22 cellular contexts compared by ENCODE assay signal in genomic region chr2:232014681-232015080, GRCh38.
"Had no signal": no experiment of that assay in that cellular context is flagged by ENCODE, and none has a peak within 500 bp of the region (broad histone marks: within the 10 kb centered on the region; RNA-seq: fewer than 3 reads in every experiment).

No MANE protein-coding gene starts in this region.

- FAIRE-seq: colon had no signal

- H3K4me3 ChIP-seq: heart left ventricle, mucosa of descending colon, right atrium auricular region, sigmoid colon, skin epidermis, thoracic aorta, transverse colon had no signal

- H3K36me3 ChIP-seq: right atrium auricular region had no signal

- H3K9me3 Mint-ChIP-seq: dendritic cell treated with granulocyte-macrophage colony-stimulating factor and Interleukin-4, amounts not matched to agents 40 ng/mL and 50 ng/mL, for 4 days; effector memory CD8-positive, alpha-beta T cell; naive thymus-derived CD8-positive, alpha-beta T cell; neural crest cell; stimulated activated naive B cell treated with anti-CD40 and anti-IgM and Interleukin-4, amounts not matched to agents 10 μg/mL and 1 μg/mL and 100 μg/mL, for 72 hours had no signal

- ATAC-seq: effector memory CD8-positive, alpha-beta T cell; heart left ventricle; left lobe of liver; mucosa of descending colon; naive thymus-derived CD8-positive, alpha-beta T cell; stimulated activated naive B cell treated with anti-CD40 and anti-IgM and Interleukin-4, amounts not matched to agents 10 μg/mL and 1 μg/mL and 100 μg/mL, for 72 hours had no signal

- H3K27me3 Mint-ChIP-seq: dendritic cell treated with granulocyte-macrophage colony-stimulating factor and Interleukin-4, amounts not matched to agents 40 ng/mL and 50 ng/mL, for 4 days; effector memory CD8-positive, alpha-beta T cell; naive thymus-derived CD8-positive, alpha-beta T cell; stimulated activated naive B cell treated with anti-CD40 and anti-IgM and Interleukin-4, amounts not matched to agents 10 μg/mL and 1 μg/mL and 100 μg/mL, for 72 hours; stimulated activated naive CD8-positive, alpha-beta T cell treated with anti-CD3 and anti-CD28 coated beads, Interleukin-15, amount 100 ng/mL, for 72 hours had no signal

- H3K27ac Mint-ChIP-seq: dendritic cell treated with granulocyte-macrophage colony-stimulating factor and Interleukin-4, amounts not matched to agents 40 ng/mL and 50 ng/mL, for 4 days; effector memory CD8-positive, alpha-beta T cell; stimulated activated naive B cell treated with anti-CD40 and anti-IgM and Interleukin-4, amounts not matched to agents 10 μg/mL and 1 μg/mL and 100 μg/mL, for 72 hours; stimulated activated naive CD8-positive, alpha-beta T cell treated with anti-CD3 and anti-CD28 coated beads, Interleukin-15, amount 100 ng/mL, for 72 hours had no signal

- H3K9me3 ChIP-seq: heart left ventricle, mucosa of descending colon, right atrium auricular region, sigmoid colon, thoracic aorta, transverse colon had no signal

- H3K4me3 Mint-ChIP-seq: dendritic cell treated with granulocyte-macrophage colony-stimulating factor and Interleukin-4, amounts not matched to agents 40 ng/mL and 50 ng/mL, for 4 days; effector memory CD8-positive, alpha-beta T cell; neural crest cell; stimulated activated naive B cell treated with anti-CD40 and anti-IgM and Interleukin-4, amounts not matched to agents 10 μg/mL and 1 μg/mL and 100 μg/mL, for 72 hours; stimulated activated naive CD8-positive, alpha-beta T cell treated with anti-CD3 and anti-CD28 coated beads, Interleukin-15, amount 100 ng/mL, for 72 hours had no signal

- H3K27ac ChIP-seq: foreskin keratinocyte, heart left ventricle, right atrium auricular region, sigmoid colon, skin epidermis, thoracic aorta, transverse colon had no signal

- H3K27me3 ChIP-seq: foreskin keratinocyte, heart left ventricle, right atrium auricular region, sigmoid colon, transverse colon had no signal

- DNase-seq: effector memory CD8-positive, alpha-beta T cell; erythroblast; hippocampal formation; mucosa of descending colon; naive thymus-derived CD8-positive, alpha-beta T cell; posterior cingulate gyrus; sigmoid colon; stimulated activated CD4-positive, alpha-beta T cell treated with anti-CD3 and anti-CD28 coated beads, Interleukin-2, amount 100 ng/mL, for 24 hours; stimulated activated CD4-positive, alpha-beta T cell treated with anti-CD3 and anti-CD28 coated beads, Interleukin-4, amount 100 ng/mL, for 4 hours; stimulated activated naive B cell treated with anti-CD40 and anti-IgM and Interleukin-4, amounts not matched to agents 10 μg/mL and 1 μg/mL and 100 μg/mL, for 72 hours; stimulated activated naive CD8-positive, alpha-beta T cell treated with anti-CD3 and anti-CD28 coated beads, Interleukin-15, amount 100 ng/mL, for 72 hours; substantia nigra; transverse colon had no signal
